ENCODE assay signal across 1 cellular context in the genomic region with DNA sequence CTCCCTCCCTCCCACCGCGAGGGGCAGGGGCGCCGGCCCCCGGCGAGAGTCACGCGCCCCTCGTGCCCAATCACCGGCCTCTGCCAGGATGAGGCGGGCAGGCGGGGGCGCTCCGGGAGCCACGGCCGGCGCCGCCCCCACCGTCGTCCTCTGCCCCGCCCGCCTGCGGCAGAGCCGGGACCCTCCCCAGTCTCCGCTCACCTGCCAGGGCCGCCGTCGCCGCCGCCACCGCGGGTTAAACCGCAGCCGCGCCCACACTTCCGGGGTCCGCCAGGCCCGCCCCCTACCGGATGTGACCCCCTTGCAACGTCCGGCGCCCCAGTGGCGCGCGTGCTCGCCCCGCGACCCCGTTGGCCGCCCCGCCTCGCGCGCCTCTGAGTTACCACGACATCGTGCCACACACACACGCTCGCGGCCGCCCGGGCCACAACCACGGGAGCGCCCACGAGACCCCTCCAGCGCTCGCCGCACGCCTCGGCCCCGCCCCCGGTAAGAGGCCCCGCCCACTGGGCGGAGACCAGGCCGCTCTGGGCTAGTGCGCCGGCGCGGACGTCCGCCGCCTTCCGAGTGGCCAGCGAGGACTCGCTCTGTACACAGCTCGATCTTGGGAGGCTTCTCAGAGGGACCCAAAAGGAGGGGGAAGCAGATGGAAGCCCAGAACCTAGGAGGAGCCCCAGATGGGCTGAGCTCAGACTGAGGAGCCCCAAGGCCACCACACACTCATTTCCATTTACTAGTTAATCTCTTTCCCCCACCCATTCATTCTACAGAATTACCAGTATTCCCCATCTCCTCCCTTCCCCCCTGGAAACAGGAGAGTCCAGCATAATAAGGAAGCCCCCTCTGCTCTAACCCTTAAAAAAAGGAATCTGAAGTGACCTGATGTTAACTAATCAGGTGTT.
TF ChIP-seq lines count a peak whose summit lies in the region.

A gene (minus strand): TSS at position 237 of the 902 bp plus-strand sequence. CDS start 22,597 bp downstream, outside the sequence.

TF ChIP-seq in HepG2, 621 proteins besides CTCF, POLR2A, EP300 and RAD21 (continued from another document and continues in another):
- no peak for TF ChIP-seq ZNF432 (CRISPR knock-in tag; IDR thresholded peaks at IDR 0.05; ENCODE audit: borderline replicate concordance)
- TF ChIP-seq, protein P1, sequence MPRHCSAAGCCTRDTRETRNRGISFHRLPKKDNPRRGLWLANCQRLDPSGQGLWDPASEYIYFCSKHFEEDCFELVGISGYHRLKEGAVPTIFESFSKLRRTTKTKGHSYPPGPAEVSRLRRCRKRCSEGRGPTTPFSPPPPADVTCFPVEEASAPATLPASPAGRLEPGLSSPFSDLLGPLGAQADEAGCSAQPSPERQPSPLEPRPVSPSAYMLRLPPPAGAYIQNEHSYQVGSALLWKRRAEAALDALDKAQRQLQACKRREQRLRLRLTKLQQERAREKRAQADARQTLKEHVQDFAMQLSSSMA (CRISPR knock-in tag; IDR thresholded peaks at IDR 0.05) = no peak
- TF ChIP-seq, protein P2, sequence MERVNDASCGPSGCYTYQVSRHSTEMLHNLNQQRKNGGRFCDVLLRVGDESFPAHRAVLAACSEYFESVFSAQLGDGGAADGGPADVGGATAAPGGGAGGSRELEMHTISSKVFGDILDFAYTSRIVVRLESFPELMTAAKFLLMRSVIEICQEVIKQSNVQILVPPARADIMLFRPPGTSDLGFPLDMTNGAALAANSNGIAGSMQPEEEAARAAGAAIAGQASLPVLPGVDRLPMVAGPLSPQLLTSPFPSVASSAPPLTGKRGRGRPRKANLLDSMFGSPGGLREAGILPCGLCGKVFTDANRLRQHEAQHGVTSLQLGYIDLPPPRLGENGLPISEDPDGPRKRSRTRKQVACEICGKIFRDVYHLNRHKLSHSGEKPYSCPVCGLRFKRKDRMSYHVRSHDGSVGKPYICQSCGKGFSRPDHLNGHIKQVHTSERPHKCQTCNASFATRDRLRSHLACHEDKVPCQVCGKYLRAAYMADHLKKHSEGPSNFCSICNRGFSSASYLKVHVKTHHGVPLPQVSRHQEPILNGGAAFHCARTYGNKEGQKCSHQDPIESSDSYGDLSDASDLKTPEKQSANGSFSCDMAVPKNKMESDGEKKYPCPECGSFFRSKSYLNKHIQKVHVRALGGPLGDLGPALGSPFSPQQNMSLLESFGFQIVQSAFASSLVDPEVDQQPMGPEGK (CRISPR knock-in tag; IDR thresholded peaks at IDR 0.05) = peak; percentile 86; the same call in 1 of the 2 replicates
- 0 out of 2 replicates have a peak, but pooled peaks have one; percentile 6 for TF ChIP-seq ZNF317 (CRISPR knock-in tag; IDR thresholded peaks at IDR 0.05)
- no peak for TF ChIP-seq KLF13 (CRISPR knock-in tag; IDR thresholded peaks at IDR 0.05)
- no peak for TF ChIP-seq ZNF24 (IDR thresholded peaks at IDR 0.05)
- TF ChIP-seq, protein P3, sequence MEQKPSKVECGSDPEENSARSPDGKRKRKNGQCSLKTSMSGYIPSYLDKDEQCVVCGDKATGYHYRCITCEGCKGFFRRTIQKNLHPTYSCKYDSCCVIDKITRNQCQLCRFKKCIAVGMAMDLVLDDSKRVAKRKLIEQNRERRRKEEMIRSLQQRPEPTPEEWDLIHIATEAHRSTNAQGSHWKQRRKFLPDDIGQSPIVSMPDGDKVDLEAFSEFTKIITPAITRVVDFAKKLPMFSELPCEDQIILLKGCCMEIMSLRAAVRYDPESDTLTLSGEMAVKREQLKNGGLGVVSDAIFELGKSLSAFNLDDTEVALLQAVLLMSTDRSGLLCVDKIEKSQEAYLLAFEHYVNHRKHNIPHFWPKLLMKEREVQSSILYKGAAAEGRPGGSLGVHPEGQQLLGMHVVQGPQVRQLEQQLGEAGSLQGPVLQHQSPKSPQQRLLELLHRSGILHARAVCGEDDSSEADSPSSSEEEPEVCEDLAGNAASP (CRISPR knock-in tag; IDR thresholded peaks at IDR 0.05; ENCODE audit: borderline replicate concordance) = no peak
- TF ChIP-seq KDM2A (CRISPR knock-in tag; IDR thresholded peaks at IDR 0.05; ENCODE audit: borderline replicate concordance, low read depth) = no peak; the same call in 1 of the 2 replicates
- no peak for TF ChIP-seq ZFP62 (CRISPR knock-in tag; IDR thresholded peaks at IDR 0.05)
- TF ChIP-seq ZNF720 (CRISPR knock-in tag; IDR thresholded peaks at IDR 0.05) = no peak
- no peak for TF ChIP-seq ZEB1 (IDR thresholded peaks at IDR 0.05; ENCODE audit: insufficient replicate concordance, low read depth)
- no peak for TF ChIP-seq ZNF557 (CRISPR knock-in tag; IDR thresholded peaks at IDR 0.05)
- no peak for TF ChIP-seq ZNF30 (CRISPR knock-in tag; IDR thresholded peaks at IDR 0.05)
- no peak for TF ChIP-seq MAFF (IDR thresholded peaks at IDR 0.05; ENCODE audit: low read depth, low read length)
- TF ChIP-seq CCDC6 (CRISPR knock-in tag; IDR thresholded peaks at IDR 0.05) = no peak; the same call in none of the 2 replicates
- TF ChIP-seq ZNF296 (CRISPR knock-in tag; conservative IDR thresholded peaks at IDR 0.05) = no peak
- TF ChIP-seq, protein P4, sequence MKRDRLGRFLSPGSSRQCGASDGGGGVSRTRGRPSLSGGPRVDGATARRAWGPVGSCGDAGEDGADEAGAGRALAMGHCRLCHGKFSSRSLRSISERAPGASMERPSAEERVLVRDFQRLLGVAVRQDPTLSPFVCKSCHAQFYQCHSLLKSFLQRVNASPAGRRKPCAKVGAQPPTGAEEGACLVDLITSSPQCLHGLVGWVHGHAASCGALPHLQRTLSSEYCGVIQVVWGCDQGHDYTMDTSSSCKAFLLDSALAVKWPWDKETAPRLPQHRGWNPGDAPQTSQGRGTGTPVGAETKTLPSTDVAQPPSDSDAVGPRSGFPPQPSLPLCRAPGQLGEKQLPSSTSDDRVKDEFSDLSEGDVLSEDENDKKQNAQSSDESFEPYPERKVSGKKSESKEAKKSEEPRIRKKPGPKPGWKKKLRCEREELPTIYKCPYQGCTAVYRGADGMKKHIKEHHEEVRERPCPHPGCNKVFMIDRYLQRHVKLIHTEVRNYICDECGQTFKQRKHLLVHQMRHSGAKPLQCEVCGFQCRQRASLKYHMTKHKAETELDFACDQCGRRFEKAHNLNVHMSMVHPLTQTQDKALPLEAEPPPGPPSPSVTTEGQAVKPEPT (CRISPR knock-in tag; IDR thresholded peaks at IDR 0.05; ENCODE audit: low read depth) = no peak
- TF ChIP-seq, protein P5, sequence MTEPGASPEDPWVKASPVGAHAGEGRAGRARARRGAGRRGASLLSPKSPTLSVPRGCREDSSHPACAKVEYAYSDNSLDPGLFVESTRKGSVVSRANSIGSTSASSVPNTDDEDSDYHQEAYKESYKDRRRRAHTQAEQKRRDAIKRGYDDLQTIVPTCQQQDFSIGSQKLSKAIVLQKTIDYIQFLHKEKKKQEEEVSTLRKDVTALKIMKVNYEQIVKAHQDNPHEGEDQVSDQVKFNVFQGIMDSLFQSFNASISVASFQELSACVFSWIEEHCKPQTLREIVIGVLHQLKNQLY (CRISPR knock-in tag; IDR thresholded peaks at IDR 0.05) = no peak
- TF ChIP-seq GFI1 (CRISPR knock-in tag; IDR thresholded peaks at IDR 0.05; ENCODE audit: borderline replicate concordance) = no peak
- TF ChIP-seq, protein P6, sequence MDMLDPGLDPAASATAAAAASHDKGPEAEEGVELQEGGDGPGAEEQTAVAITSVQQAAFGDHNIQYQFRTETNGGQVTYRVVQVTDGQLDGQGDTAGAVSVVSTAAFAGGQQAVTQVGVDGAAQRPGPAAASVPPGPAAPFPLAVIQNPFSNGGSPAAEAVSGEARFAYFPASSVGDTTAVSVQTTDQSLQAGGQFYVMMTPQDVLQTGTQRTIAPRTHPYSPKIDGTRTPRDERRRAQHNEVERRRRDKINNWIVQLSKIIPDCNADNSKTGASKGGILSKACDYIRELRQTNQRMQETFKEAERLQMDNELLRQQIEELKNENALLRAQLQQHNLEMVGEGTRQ (IDR thresholded peaks at IDR 0.05; ENCODE audit: low read depth, low read length) = peak; percentile 72; the same call in 1 of the 2 replicates
- TF ChIP-seq, protein P6 (CRISPR knock-in tag; IDR thresholded peaks at IDR 0.05; ENCODE audit: borderline replicate concordance) = peak; percentile 73; the same call in 1 of the 2 replicates
- peak; percentile 79; the same call in 1 of the 2 replicates for TF ChIP-seq ZNF678 (CRISPR knock-in tag; IDR thresholded peaks at IDR 0.05)
- TF ChIP-seq ZNF660 (CRISPR knock-in tag; IDR thresholded peaks at IDR 0.05; ENCODE audit: borderline replicate concordance, low read depth) = no peak
- TF ChIP-seq, protein P7, sequence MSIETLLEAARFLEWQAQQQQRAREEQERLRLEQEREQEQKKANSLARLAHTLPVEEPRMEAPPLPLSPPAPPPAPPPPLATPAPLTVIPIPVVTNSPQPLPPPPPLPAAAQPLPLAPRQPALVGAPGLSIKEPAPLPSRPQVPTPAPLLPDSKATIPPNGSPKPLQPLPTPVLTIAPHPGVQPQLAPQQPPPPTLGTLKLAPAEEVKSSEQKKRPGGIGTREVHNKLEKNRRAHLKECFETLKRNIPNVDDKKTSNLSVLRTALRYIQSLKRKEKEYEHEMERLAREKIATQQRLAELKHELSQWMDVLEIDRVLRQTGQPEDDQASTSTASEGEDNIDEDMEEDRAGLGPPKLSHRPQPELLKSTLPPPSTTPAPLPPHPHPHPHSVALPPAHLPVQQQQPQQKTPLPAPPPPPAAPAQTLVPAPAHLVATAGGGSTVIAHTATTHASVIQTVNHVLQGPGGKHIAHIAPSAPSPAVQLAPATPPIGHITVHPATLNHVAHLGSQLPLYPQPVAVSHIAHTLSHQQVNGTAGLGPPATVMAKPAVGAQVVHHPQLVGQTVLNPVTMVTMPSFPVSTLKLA (IDR thresholded peaks at IDR 0.05) = no peak
- no peak for TF ChIP-seq ZNF883 (CRISPR knock-in tag; IDR thresholded peaks at IDR 0.05; ENCODE audit: not compliant biosample characterization)
- 0 out of 2 replicates have a peak, but pooled peaks have one; percentile 61 for TF ChIP-seq ZNF34 (CRISPR knock-in tag; IDR thresholded peaks at IDR 0.05; ENCODE audit: borderline replicate concordance)
- TF ChIP-seq KLF6 (CRISPR knock-in tag; IDR thresholded peaks at IDR 0.05) = peak; percentile 68; the same call in 1 of the 2 replicates
- no peak for TF ChIP-seq ZNF577 (CRISPR knock-in tag; IDR thresholded peaks at IDR 0.05; ENCODE audit: borderline replicate concordance, low read depth)
- no peak for TF ChIP-seq ZNF781 (CRISPR knock-in tag; IDR thresholded peaks at IDR 0.05; ENCODE audit: borderline replicate concordance, not compliant biosample characterization)
- TF ChIP-seq FOSL1 (CRISPR knock-in tag; IDR thresholded peaks at IDR 0.05; ENCODE audit: borderline replicate concordance) = no peak
- no peak for TF ChIP-seq CHD4 (IDR thresholded peaks at IDR 0.05; ENCODE audit: borderline replicate concordance, low read length)
- TF ChIP-seq MIER2 (CRISPR knock-in tag; IDR thresholded peaks at IDR 0.05) = no peak
- no peak for TF ChIP-seq ZFAT (CRISPR knock-in tag; conservative IDR thresholded peaks at IDR 0.05)
- TF ChIP-seq, protein P8, sequence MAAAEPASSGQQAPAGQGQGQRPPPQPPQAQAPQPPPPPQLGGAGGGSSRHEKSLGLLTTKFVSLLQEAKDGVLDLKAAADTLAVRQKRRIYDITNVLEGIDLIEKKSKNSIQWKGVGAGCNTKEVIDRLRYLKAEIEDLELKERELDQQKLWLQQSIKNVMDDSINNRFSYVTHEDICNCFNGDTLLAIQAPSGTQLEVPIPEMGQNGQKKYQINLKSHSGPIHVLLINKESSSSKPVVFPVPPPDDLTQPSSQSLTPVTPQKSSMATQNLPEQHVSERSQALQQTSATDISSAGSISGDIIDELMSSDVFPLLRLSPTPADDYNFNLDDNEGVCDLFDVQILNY (CRISPR knock-in tag; conservative IDR thresholded peaks at IDR 0.05) = peak; percentile 27; the same call in 1 of the 2 replicates
- TF ChIP-seq, protein P9, sequence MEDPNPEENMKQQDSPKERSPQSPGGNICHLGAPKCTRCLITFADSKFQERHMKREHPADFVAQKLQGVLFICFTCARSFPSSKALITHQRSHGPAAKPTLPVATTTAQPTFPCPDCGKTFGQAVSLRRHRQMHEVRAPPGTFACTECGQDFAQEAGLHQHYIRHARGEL (CRISPR knock-in tag; IDR thresholded peaks at IDR 0.05) = no peak
- no peak for TF ChIP-seq AGO1 (IDR thresholded peaks at IDR 0.05; ENCODE audit: low read depth, low read length, poor library complexity, severe bottlenecking)
- peak; percentile 81; the same call in 1 of the 2 replicates for TF ChIP-seq AKAP8 (CRISPR knock-in tag; IDR thresholded peaks at IDR 0.05)
- TF ChIP-seq RXRB (CRISPR knock-in tag; IDR thresholded peaks at IDR 0.05; ENCODE audit: borderline replicate concordance) = no peak
- TF ChIP-seq DNMT1 (CRISPR knock-in tag; IDR thresholded peaks at IDR 0.05) = 0 out of 2 replicates have a peak, but pooled peaks have one; percentile 35
- TF ChIP-seq, protein P10, sequence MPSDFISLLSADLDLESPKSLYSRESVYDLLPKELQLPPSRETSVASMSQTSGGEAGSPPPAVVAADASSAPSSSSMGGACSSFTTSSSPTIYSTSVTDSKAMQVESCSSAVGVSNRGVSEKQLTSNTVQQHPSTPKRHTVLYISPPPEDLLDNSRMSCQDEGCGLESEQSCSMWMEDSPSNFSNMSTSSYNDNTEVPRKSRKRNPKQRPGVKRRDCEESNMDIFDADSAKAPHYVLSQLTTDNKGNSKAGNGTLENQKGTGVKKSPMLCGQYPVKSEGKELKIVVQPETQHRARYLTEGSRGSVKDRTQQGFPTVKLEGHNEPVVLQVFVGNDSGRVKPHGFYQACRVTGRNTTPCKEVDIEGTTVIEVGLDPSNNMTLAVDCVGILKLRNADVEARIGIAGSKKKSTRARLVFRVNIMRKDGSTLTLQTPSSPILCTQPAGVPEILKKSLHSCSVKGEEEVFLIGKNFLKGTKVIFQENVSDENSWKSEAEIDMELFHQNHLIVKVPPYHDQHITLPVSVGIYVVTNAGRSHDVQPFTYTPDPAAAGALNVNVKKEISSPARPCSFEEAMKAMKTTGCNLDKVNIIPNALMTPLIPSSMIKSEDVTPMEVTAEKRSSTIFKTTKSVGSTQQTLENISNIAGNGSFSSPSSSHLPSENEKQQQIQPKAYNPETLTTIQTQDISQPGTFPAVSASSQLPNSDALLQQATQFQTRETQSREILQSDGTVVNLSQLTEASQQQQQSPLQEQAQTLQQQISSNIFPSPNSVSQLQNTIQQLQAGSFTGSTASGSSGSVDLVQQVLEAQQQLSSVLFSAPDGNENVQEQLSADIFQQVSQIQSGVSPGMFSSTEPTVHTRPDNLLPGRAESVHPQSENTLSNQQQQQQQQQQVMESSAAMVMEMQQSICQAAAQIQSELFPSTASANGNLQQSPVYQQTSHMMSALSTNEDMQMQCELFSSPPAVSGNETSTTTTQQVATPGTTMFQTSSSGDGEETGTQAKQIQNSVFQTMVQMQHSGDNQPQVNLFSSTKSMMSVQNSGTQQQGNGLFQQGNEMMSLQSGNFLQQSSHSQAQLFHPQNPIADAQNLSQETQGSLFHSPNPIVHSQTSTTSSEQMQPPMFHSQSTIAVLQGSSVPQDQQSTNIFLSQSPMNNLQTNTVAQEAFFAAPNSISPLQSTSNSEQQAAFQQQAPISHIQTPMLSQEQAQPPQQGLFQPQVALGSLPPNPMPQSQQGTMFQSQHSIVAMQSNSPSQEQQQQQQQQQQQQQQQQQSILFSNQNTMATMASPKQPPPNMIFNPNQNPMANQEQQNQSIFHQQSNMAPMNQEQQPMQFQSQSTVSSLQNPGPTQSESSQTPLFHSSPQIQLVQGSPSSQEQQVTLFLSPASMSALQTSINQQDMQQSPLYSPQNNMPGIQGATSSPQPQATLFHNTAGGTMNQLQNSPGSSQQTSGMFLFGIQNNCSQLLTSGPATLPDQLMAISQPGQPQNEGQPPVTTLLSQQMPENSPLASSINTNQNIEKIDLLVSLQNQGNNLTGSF (CRISPR knock-in tag; IDR thresholded peaks at IDR 0.05) = no peak
- TF ChIP-seq TOE1 (CRISPR knock-in tag; IDR thresholded peaks at IDR 0.05) = no peak
- TF ChIP-seq ZNF354B (CRISPR knock-in tag; IDR thresholded peaks at IDR 0.05) = no peak
